Comparison of ENCODE assay signal across 8 cellular contexts in the genomic region with DNA sequence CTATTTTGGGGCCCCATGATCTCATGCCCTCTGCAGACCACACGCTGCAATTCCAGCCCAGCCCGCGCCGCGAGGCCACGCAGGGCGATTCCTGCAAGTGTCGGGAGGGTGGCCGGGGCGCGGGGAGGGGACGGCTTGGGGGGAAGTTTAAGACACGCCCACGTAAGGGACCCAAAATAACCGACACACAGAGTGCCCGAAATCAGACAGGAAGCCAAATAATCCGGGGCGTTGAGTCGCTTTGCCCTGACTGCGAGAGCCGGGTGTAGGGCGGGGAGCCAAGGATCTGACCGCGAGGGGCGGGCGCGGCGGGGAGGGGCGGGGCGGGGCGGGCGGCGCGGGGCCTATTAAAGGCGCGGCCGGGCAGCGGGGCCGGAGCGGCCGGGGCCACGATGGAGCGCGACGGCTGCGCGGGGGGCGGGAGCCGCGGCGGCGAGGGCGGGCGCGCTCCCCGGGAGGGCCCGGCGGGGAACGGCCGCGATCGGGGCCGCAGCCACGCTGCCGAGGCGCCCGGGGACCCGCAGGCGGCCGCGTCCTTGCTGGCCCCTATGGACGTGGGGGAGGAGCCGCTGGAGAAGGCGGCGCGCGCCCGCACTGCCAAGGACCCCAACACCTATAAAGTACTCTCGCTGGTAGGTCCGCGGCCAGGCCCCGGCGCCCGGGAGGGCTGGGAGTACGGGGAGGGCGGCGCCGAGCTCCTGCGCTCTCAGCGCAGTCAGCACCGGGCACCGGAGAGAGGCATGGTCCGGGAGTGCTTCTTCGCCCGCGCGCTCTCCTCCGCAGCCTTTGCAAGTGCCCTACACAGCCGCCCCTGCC. TPM values are rescaled to one million over a fixed set of nuclear protein-coding genes. Genes with fewer than 3 reads are reported as not detected.
DNase-seq lines count a peak whose midpoint lies in the region; ATAC-seq and TF ChIP-seq lines count a peak whose summit lies in the region.

A gene (plus strand): TSS at position 377 of the 816 bp plus-strand sequence. CDS start 16 bp downstream, at position 393.

- H3K36me3 Mint-ChIP-seq in CD8-positive, alpha-beta T cell = no peaks in the 10 kb centered on the region
- H3K36me3 Mint-ChIP-seq in T-cell = no peaks in the 10 kb centered on the region

- H3K4me3 ChIP-seq in CD8-positive, alpha-beta T cell (ENCODE audit: low read depth, low read length) = peak within 1 kb of the TSS; percentile 58
- H3K4me3 ChIP-seq in Karpas-422 (ENCODE audit: low read length) (peak within 1 kb of the TSS; percentile 56; the same call in 1 of the 2 replicates), vagina (peak within 1 kb of the TSS; percentile 62 to 66)

- peak; percentile 13 to 65 (median 42) for DNase-seq in CD8-positive, alpha-beta T cell
- DNase-seq in Karpas-422 (peak; percentile 63), T-cell (peak in 32 of 34 experiments; percentile 4 to 41 (median 16)), amygdala (lab: John Stamatoyannopoulos, UW) (peak in 53 of 56 donors; percentile 7 to 88 (median 55)), left ventricle myocardium superior (peak; percentile 88), posterior cingulate gyrus (peak; percentile 59 to 94 (median 71)), vagina (ENCODE audit: extremely low spot score in 2 of 2) (peak in 1 of 2 donors; percentile 92)

- H3K9me3 Mint-ChIP-seq in CD8-positive, alpha-beta T cell = no peaks in the 10 kb centered on the region
- no peaks in the 10 kb centered on the region for H3K9me3 Mint-ChIP-seq in T-cell

- POLR2A ChIA-PET in CD8-positive, alpha-beta T cell (lab: Charles Lee) = interaction anchor here (0.7 kb wide), 1 partner anchor 26 kb away, joined by 3 read pairs; no protein-coding TSS in a partner anchor
- POLR2A ChIA-PET in T-cell (lab: Charles Lee) = interaction anchor here in 1 of 2 donors (0.6 kb wide), 2 partner anchors 36 to 1229 kb away, joined by 3 to 12 read pairs; no protein-coding TSS in a partner anchor

- H3K79me2 ChIP-seq in Karpas-422 (ENCODE audit: low read length) = no peaks in the 10 kb centered on the region

- peaks cover 39% of the 10 kb centered on the region for H3K27me3 Mint-ChIP-seq in CD8-positive, alpha-beta T cell (ENCODE audit: low read depth)
- peaks cover 28 to 36% of the 10 kb centered on the region in 2 donors for H3K27me3 Mint-ChIP-seq in T-cell

- no peak for TF ChIP-seq POLR2A in vagina (IDR thresholded peaks at IDR 0.05)

- H3K36me3 ChIP-seq in CD8-positive, alpha-beta T cell (ENCODE audit: insufficient read depth, low read length) = no peaks in the 10 kb centered on the region
- H3K36me3 ChIP-seq in Karpas-422 (ENCODE audit: insufficient read depth, low read length) = no peaks in the 10 kb centered on the region
- H3K36me3 ChIP-seq in vagina = no peaks in the 10 kb centered on the region

- H3K27me3 ChIP-seq in CD8-positive, alpha-beta T cell (ENCODE audit: insufficient read depth, low read length) = no peaks in the 10 kb centered on the region
- H3K27me3 ChIP-seq in Karpas-422 (ENCODE audit: low read length) (0 out of 2 replicates have a peak, but pooled peaks cover 5% of the 10 kb centered on the region), vagina (no peaks in the 10 kb centered on the region)

- H3K27ac ChIP-seq in CD8-positive, alpha-beta T cell (ENCODE audit: low read depth, low read length) = no peak within 1 kb of the TSS
- H3K27ac ChIP-seq in Karpas-422 (ENCODE audit: low read length) (no peak within 1 kb of the TSS), vagina (peak within 1 kb of the TSS; percentile 87)

- H3K9me3 ChIP-seq in CD8-positive, alpha-beta T cell (ENCODE audit: low read length) = no peaks in the 10 kb centered on the region
- no peaks in the 10 kb centered on the region for H3K9me3 ChIP-seq in Karpas-422 (ENCODE audit: low read length)
- no peaks in the 10 kb centered on the region for H3K9me3 ChIP-seq in vagina

- ATAC-seq in CD8-positive, alpha-beta T cell = peak; percentile 70
- ATAC-seq in GM21576 (IDR thresholded peaks at IDR 0.05; ENCODE audit: unreplicated experiment) (peak; percentile 59), T-cell (replicated peaks in 1 of 4) (peak; percentile 68 to 82 (median 76)), left ventricle myocardium superior (peak; percentile 98)

- peaks cover 21% of the 10 kb centered on the region for H3K4me1 Mint-ChIP-seq in CD8-positive, alpha-beta T cell (ENCODE audit: low read depth)
- peaks cover 14 to 27% (median 24%) of the 10 kb centered on the region in 3 donors for H3K4me1 Mint-ChIP-seq in T-cell

- H4K20me1 ChIP-seq in Karpas-422 (ENCODE audit: insufficient read depth, low read depth, low read length) = no peaks in the 10 kb centered on the region

- peak within 1 kb of the TSS; percentile 87 for H3K4me3 Mint-ChIP-seq in CD8-positive, alpha-beta T cell
- peak within 1 kb of the TSS; percentile 82 to 88 (median 88) for H3K4me3 Mint-ChIP-seq in T-cell

- H3K27ac Mint-ChIP-seq in CD8-positive, alpha-beta T cell = no peak within 1 kb of the TSS
- H3K27ac Mint-ChIP-seq in T-cell = peak within 1 kb of the TSS in 1 of 2 donors; percentile 40

- peaks cover 8% of the 10 kb centered on the region for H3K4me1 ChIP-seq in CD8-positive, alpha-beta T cell (ENCODE audit: insufficient read depth, low read length)
- H3K4me1 ChIP-seq in Karpas-422 (ENCODE audit: low read length) (peaks cover 14% of the 10 kb centered on the region), vagina (peaks cover 32% of the 10 kb centered on the region)

- H3K4me2 ChIP-seq in Karpas-422 (ENCODE audit: low read depth, low read length, poor library complexity, severe bottlenecking) = peak within 1 kb of the TSS; percentile 69

- TF ChIP-seq CTCF in CD8-positive, alpha-beta T cell (IDR thresholded peaks at IDR 0.05) = no peak
- TF ChIP-seq CTCF in vagina (IDR thresholded peaks at IDR 0.05) = no peak

- H3K9me2 ChIP-seq in Karpas-422 (replicated peaks; ENCODE audit: insufficient read depth, low read length) = no peaks in the 10 kb centered on the region

- H2AFZ ChIP-seq in Karpas-422 (ENCODE audit: low read length) = peak within 1 kb of the TSS; percentile 5; the same call in 1 of the 2 replicates

- intact Hi-C loops in CD8-positive, alpha-beta T cell (cut with DNase I, micrococcal nuclease) = no loop called here
- intact Hi-C loops in left ventricle myocardium superior (cut with micrococcal nuclease) = no loop called here
- intact Hi-C loops in posterior cingulate gyrus (cut with DNase I) = loop anchor here (5.0 kb wide), 1 partner anchor 116 kb away; no protein-coding TSS in a partner anchor
- intact Hi-C loops in vagina (cut with DNase I) = no loop called here

- peak within 1 kb of the TSS; percentile 30; the same call in 1 of the 2 replicates for H3K9ac ChIP-seq in Karpas-422 (ENCODE audit: low read length)

- CTCF ChIA-PET in CD8-positive, alpha-beta T cell (lab: Charles Lee) = no interaction called here
- CTCF ChIA-PET in T-cell (lab: Charles Lee) = interaction anchor here in 1 of 2 donors (1.0 kb wide), 1 partner anchor 41 kb away, joined by 4 read pairs; no protein-coding TSS in a partner anchor

RNA-seq across cellular contexts. Expression of the gene that starts here (rescaled TPM):
- not detected for total RNA-seq in CD8-positive, alpha-beta T cell
- total RNA-seq in Karpas-422 (2014; rRNA removed; shearing (Covaris generic); ENCODE audit: low replicate concordance) = 1.1 TPM in 1 of 2 replicates, not detected in the other
- total RNA-seq in T-cell = under 1 TPM; 0.15 to 0.47 (median 0.35) TPM
- 1.4 TPM for total RNA-seq in left ventricle myocardium superior
- 14.7 TPM for total RNA-seq in vagina

Comparison
In these comparisons a context has a peak if more than half of its experiments do, and no peak if none do; other contexts are left out.
1. Peak in DNase-seq, ATAC-seq and H3K4me3 ChIP-seq in CD8-positive, alpha-beta T cell; RNA of the gene not detected or under 1 TPM.
2. Peak in DNase-seq and ATAC-seq in T-cell; RNA of the gene not detected or under 1 TPM.